ENCODE assay signal across 15 cellular contexts in the genomic region with DNA sequence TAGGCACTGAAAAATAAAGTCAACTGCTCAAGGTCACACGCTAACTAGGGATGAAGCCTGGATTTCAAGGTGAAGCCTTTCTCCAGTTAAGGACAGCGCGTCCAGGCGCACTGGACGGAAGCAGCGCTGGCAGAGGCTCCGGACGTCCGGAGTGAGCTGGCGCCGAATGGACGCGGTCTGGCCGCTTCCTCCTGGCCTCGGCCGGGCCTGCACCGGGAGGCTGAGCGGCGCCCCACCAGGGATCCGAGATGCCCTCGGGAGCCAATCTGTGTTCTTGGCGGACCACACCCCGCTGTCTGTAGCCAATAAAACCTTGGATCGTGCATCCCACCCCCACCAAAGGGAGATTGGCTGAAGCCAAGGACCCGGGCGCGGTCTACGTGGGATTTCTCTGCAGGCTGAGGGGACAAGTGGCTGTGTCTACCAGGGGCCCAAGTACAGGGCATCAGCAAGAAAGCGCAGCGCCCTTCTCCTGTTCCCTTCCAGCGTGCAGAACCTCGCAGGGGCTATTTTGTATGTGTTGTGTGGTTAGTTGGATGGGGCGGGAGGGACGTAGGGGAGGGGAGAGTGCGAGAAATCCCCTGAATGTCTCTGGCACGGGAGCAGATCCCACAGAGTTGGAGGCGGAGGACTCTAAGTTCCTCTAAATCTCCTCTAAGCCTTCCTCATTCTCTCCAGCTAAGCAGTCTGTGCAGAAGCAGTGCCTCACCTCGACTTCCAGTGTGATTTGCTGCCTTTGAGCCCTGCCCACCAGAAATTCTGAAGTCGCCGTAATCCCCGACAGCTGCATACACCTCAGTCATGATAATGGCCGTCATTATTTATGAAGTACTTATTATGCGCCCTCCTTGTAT. TPM values are rescaled to one million over a fixed set of nuclear protein-coding genes. Genes with fewer than 3 reads are reported as not detected.
DNase-seq lines count a peak whose midpoint lies in the region; ATAC-seq and TF ChIP-seq lines count a peak whose summit lies in the region.
"Had no signal": no experiment of that assay in that cellular context is flagged by ENCODE, and none has a peak within 500 bp of the region (broad histone marks: within the 10 kb centered on the region; RNA-seq: fewer than 3 reads in every experiment).

No MANE protein-coding gene starts in this region.

- peak overlapping the region; percentile 43 for H3K4me3 Mint-ChIP-seq in type B pancreatic cell
- H3K4me3 Mint-ChIP-seq: activated naive CD4-positive, alpha-beta T cell treated with anti-CD3 and anti-CD28 coated beads, Interleukin-2, amount 10 ng/mL, durations not matched to agents 7 days and 5 days had no signal

- H3K27me3 Mint-ChIP-seq in type B pancreatic cell = no peaks in the 10 kb centered on the region

- H3K9me3 Mint-ChIP-seq in type B pancreatic cell = peaks cover 5% of the 10 kb centered on the region

- H3K36me3 Mint-ChIP-seq in type B pancreatic cell = peaks cover 8% of the 10 kb centered on the region

- H3K4me1 Mint-ChIP-seq in type B pancreatic cell (ENCODE audit: unreplicated experiment) = peaks cover 17% of the 10 kb centered on the region

- H3K27me3 ChIP-seq in body of pancreas = no peaks in the 10 kb centered on the region
- no peaks in the 10 kb centered on the region for H3K27me3 ChIP-seq in left lung
- H3K27me3 ChIP-seq: MG63, thyroid gland had no signal

- WGBS in body of pancreas, 2 donors = 62 to 73% methylated on average over 20 to 43 of the region's 43 CpGs

- H3K27ac ChIP-seq in body of pancreas (no peak overlapping the region), left lung (peak overlapping the region in 1 of 2 donors; percentile 95)
- H3K27ac ChIP-seq: A549 had no signal

- intact Hi-C loops in Right ventricle myocardium inferior (cut with DNase I) = no loop called here
- intact Hi-C loops in cardiac septum (cut with DNase I) = no loop called here
- intact Hi-C loops in body of pancreas (cut with DNase I) = no loop called here
- intact Hi-C loops in left lung (cut with DNase I) = no loop called here

- H3K4me3 ChIP-seq in body of pancreas (no peak overlapping the region), left lung (no peak overlapping the region)
- H3K4me3 ChIP-seq: A549, MG63, thyroid gland had no signal

- ATAC-seq in Right ventricle myocardium inferior (peak; percentile 21), body of pancreas (no peak), left lung (no peak), GM18511 (IDR thresholded peaks at IDR 0.05; ENCODE audit: unreplicated experiment) (no peak)
- ATAC-seq: A549 had no signal

- peaks cover 23% of the 10 kb centered on the region for H3K4me1 ChIP-seq in body of pancreas
- H3K4me1 ChIP-seq in left lung = peaks cover 14 to 48% of the 10 kb centered on the region in 2 donors

- H3K27ac Mint-ChIP-seq in type B pancreatic cell = no peak overlapping the region
- H3K27ac Mint-ChIP-seq: activated naive CD4-positive, alpha-beta T cell treated with anti-CD3 and anti-CD28 coated beads, Interleukin-2, amount 10 ng/mL, durations not matched to agents 7 days and 5 days had no signal

- H3K9me3 ChIP-seq in body of pancreas (no peaks in the 10 kb centered on the region), left lung (no peaks in the 10 kb centered on the region)
- H3K9me3 ChIP-seq: A549, MG63, thyroid gland had no signal

- no peak for TF ChIP-seq CTCF in body of pancreas (IDR thresholded peaks at IDR 0.05)
- TF ChIP-seq CTCF in left lung (IDR thresholded peaks at IDR 0.05) = no peak
- TF ChIP-seq CTCF in type B pancreatic cell (conservative IDR thresholded peaks at IDR 0.05) = no peak

- no peak for TF ChIP-seq POLR2A in body of pancreas (IDR thresholded peaks at IDR 0.05)

- DNase-seq in Right ventricle myocardium inferior (ENCODE audit: missing footprints) (peak; percentile 78), cardiac septum (ENCODE audit: low spot score) (no peak), body of pancreas (peak in 3 of 4 donors; percentile 8 to 29 (median 22)), left lung (peak; percentile 38 to 86), type B pancreatic cell (ENCODE audit: extremely low spot score, unreplicated experiment) (no peak), EL (no peak), T-helper 2 cell (no peak)
- DNase-seq: activated naive CD4-positive, alpha-beta T cell treated with anti-CD3 and anti-CD28 coated beads, Interleukin-2, amount 10 ng/mL, durations not matched to agents 7 days and 5 days; DND-41; mesendoderm; MG63; NCI-H69 had no signal

- H3K36me3 ChIP-seq in body of pancreas (replicated peaks in 1 of 2; ENCODE audit: insufficient read depth in 1 of 2, low read depth in 2 of 2) (no peaks in the 10 kb centered on the region), left lung (no peaks in the 10 kb centered on the region)
- H3K36me3 ChIP-seq: MG63, thyroid gland had no signal

RNA-seq across cellular contexts. Expression of a gene that starts 2.5 kb away (rescaled TPM):
- 16.4 TPM for total RNA-seq in Right ventricle myocardium inferior
- total RNA-seq in cardiac septum = 18.5 TPM
- total RNA-seq in body of pancreas = 10 to 100 TPM; 11.9 to 13.2 TPM
- 10 to 100 TPM; 32.7 to 35.2 TPM for total RNA-seq in left lung
- total RNA-seq in type B pancreatic cell (ENCODE audit: low replicate concordance) = 30.3 and 31.3 TPM in 2 replicates

RNA-seq across cellular contexts. Expression of a gene that starts 29.0 kb away (rescaled TPM):
- 10.5 TPM for total RNA-seq in Right ventricle myocardium inferior
- total RNA-seq in cardiac septum = 10.1 TPM
- total RNA-seq in body of pancreas = 10 to 100 TPM; 15.8 to 17.4 TPM
- total RNA-seq in left lung = 10 to 100 TPM; 25.2 to 38.3 TPM
- 19.5 and 38.0 TPM in 2 replicates for total RNA-seq in type B pancreatic cell (ENCODE audit: low replicate concordance)

Comparison
In these comparisons a context has a peak if more than half of its experiments do, and no peak if none do; other contexts are left out.
1. DNase-seq: peak in Right ventricle myocardium inferior (single experiment), body of pancreas (3 of 4) and left lung (2 of 2); none in cardiac septum (single experiment), type B pancreatic cell (single experiment), EL (single experiment) and T-helper 2 cell (0 of 5).